Comparison of ENCODE assay signal across 8 cellular contexts in genomic region chr7:130939285-130940095, GRCh38.
DNase-seq lines count a peak whose midpoint lies in the region; ATAC-seq and TF ChIP-seq lines count a peak whose summit lies in the region.

No MANE protein-coding gene starts in this region.

- ATAC-seq in GM19452 (IDR thresholded peaks at IDR 0.05; ENCODE audit: unreplicated experiment) (no peak), omental fat pad (ENCODE audit: low FRiP score) (no peak), GM18868 (IDR thresholded peaks at IDR 0.05; ENCODE audit: unreplicated experiment) (no peak)

- POLR2A ChIA-PET in AG04449 (lab: Yijun Ruan, JAX) = interaction anchor here (1.0 to 1.2 kb wide), 2 partner anchors 30 kb away, joined by 3 to 4 read pairs; no protein-coding TSS in a partner anchor

- H3K36me3 ChIP-seq in brain microvascular endothelial cell (replicated peaks) (peaks cover 2% of the 10 kb centered on the region), mucosa of stomach (ENCODE audit: control insufficient read depth, insufficient read depth, low read length) (no peaks in the 10 kb centered on the region)

- H3K9me3 ChIP-seq in mucosa of stomach (ENCODE audit: control insufficient read depth, low read length) = no peaks in the 10 kb centered on the region

- CTCF ChIA-PET in AG04449 (lab: Yijun Ruan, JAX) = interaction anchor here (0.8 to 4.0 kb wide), 8 partner anchors 11 to 101 kb away, joined by 3 to 17 read pairs (median 9); no protein-coding TSS in a partner anchor

- peak overlapping the region; percentile 13; the same call in 1 of the 2 replicates for H3K4me3 ChIP-seq in AG04449 (ENCODE audit: low read depth, low read length)
- H3K4me3 ChIP-seq in brain microvascular endothelial cell (ENCODE audit: low read depth, low read length) = peak overlapping the region; percentile 57
- no peak overlapping the region for H3K4me3 ChIP-seq in mucosa of stomach (ENCODE audit: low read length)

- H3K27me3 ChIP-seq in brain microvascular endothelial cell (replicated peaks) (no peaks in the 10 kb centered on the region), mucosa of stomach (ENCODE audit: control insufficient read depth, insufficient read depth, low read length) (no peaks in the 10 kb centered on the region)

- H3K4me1 ChIP-seq in mucosa of stomach (ENCODE audit: control insufficient read depth, insufficient read depth, low read length) = peaks cover 16% of the 10 kb centered on the region

- H3K27ac ChIP-seq in brain microvascular endothelial cell = peak overlapping the region; percentile 74

- no peak for DNase-seq in AG04449 (ENCODE audit: low read depth, low spot score)
- peak; percentile 65 for DNase-seq in M059J (ENCODE audit: low read depth)
- DNase-seq in brain microvascular endothelial cell = no peak
- no peak for DNase-seq in omental fat pad (ENCODE audit: low spot score)
- no peak for DNase-seq in stimulated activated CD4-positive, alpha-beta T cell treated with anti-CD3 and anti-CD28 coated beads, Interleukin-12 subunit alpha, Interleukin-12 subunit beta, amount 100 ng/mL, for 4 hours

- H3K9ac ChIP-seq in mucosa of stomach (ENCODE audit: low read length) = peak overlapping the region; percentile 81

- TF ChIP-seq CTCF in AG04449 (IDR thresholded peaks at IDR 0.05; ENCODE audit: insufficient read depth, low read length, missing control alignments) (no peak), brain microvascular endothelial cell (IDR thresholded peaks at IDR 0.05; ENCODE audit: low read depth, low read length, missing control alignments) (no peak), omental fat pad (IDR thresholded peaks at IDR 0.05) (no peak)

- in situ Hi-C loops in brain microvascular endothelial cell (cut with HindIII; ENCODE audit: low pct_ligation_motif_present, low sequenced_read_pairs) = no loop called here
